ENCODE assay signal across 7 cellular contexts in the genomic region with DNA sequence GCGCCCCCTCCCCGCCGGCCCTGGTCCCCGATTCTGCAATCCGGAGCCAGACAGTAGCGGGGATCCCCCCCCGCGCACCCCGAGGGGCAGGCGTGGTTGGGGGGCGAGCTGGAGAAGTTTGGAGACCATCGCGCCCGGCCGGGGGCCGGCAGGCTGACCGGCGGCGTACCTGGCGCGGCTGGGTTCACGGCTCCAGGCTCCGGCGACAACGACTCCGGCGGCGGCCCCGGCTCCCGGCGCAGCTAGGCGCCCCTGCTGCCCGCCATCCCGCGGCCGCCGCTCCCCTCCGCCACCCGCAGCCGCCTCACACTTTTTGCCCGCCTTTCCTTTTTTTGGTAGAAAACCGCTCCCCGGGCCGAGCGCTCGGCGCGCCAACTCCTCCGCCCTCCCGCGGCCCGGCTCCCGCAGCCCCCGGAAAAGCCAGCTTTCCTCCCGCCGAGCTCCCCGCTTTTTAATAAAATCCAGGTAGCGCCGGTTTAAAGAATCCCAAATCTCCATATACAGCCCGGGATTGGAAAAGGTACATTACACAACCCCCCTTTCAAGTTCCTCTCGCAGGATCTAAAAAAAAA. TPM values are rescaled to one million over a fixed set of nuclear protein-coding genes. Genes with fewer than 3 reads are reported as not detected.
DNase-seq lines count a peak whose midpoint lies in the region; ATAC-seq and TF ChIP-seq lines count a peak whose summit lies in the region.

A gene with protein sequence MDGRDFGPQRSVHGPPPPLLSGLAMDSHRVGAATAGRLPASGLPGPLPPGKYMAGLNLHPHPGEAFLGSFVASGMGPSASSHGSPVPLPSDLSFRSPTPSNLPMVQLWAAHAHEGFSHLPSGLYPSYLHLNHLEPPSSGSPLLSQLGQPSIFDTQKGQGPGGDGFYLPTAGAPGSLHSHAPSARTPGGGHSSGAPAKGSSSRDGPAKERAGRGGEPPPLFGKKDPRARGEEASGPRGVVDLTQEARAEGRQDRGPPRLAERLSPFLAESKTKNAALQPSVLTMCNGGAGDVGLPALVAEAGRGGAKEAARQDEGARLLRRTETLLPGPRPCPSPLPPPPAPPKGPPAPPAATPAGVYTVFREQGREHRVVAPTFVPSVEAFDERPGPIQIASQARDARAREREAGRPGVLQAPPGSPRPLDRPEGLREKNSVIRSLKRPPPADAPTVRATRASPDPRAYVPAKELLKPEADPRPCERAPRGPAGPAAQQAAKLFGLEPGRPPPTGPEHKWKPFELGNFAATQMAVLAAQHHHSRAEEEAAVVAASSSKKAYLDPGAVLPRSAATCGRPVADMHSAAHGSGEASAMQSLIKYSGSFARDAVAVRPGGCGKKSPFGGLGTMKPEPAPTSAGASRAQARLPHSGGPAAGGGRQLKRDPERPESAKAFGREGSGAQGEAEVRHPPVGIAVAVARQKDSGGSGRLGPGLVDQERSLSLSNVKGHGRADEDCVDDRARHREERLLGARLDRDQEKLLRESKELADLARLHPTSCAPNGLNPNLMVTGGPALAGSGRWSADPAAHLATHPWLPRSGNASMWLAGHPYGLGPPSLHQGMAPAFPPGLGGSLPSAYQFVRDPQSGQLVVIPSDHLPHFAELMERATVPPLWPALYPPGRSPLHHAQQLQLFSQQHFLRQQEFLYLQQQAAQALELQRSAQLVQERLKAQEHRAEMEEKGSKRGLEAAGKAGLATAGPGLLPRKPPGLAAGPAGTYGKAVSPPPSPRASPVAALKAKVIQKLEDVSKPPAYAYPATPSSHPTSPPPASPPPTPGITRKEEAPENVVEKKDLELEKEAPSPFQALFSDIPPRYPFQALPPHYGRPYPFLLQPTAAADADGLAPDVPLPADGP (N-terminal part only) (minus strand): TSS at position 563 of the 572 bp plus-strand sequence. CDS start 2,588 bp downstream, outside the sequence.

- H3K27me3 ChIP-seq in H7 (ENCODE audit: control insufficient read depth, insufficient read depth, low read length) (peaks cover 64% of the 10 kb centered on the region), transverse colon (no peaks in the 10 kb centered on the region)

- peaks cover under 1 to 17% (median 17%) of the 10 kb centered on the region in 4 donors for H3K4me1 ChIP-seq in transverse colon

- H3K36me3 ChIP-seq in H7 (replicated peaks; ENCODE audit: control insufficient read depth, insufficient read depth, low read length), result no peaks in the 10 kb centered on the region
- H3K36me3 ChIP-seq in transverse colon, result no peaks in the 10 kb centered on the region

- peak within 1 kb of the TSS; percentile 96 to 100 (median 98) for H3K27ac ChIP-seq in transverse colon

- H3K9me3 ChIP-seq in transverse colon, result no peaks in the 10 kb centered on the region

- ATAC-seq in GM21529 (IDR thresholded peaks at IDR 0.05; ENCODE audit: unreplicated experiment), result no peak
- no peak for ATAC-seq in GM21526 (IDR thresholded peaks at IDR 0.05; ENCODE audit: low FRiP score, unreplicated experiment)

- TF ChIP-seq CTCF in mesothelial cell of epicardium (IDR thresholded peaks at IDR 0.05; ENCODE audit: unreplicated experiment) (no peak), transverse colon (IDR thresholded peaks at IDR 0.05) (no peak)

- peak within 1 kb of the TSS; percentile 98 for H3K4me3 Mint-ChIP-seq in mesothelial cell of epicardium

- no peaks in the 10 kb centered on the region for H3K27me3 Mint-ChIP-seq in mesothelial cell of epicardium (ENCODE audit: low read depth)

- H3K36me3 Mint-ChIP-seq in mesothelial cell of epicardium, result no peaks in the 10 kb centered on the region

- peak; percentile 84 for DNase-seq in H7
- no peak for DNase-seq in SK-MEL-5 (ENCODE audit: low read depth, low spot score)
- DNase-seq in ecto neural progenitor cell (ENCODE audit: low spot score), result peak; percentile 79
- DNase-seq in mesothelial cell of epicardium (ENCODE audit: low spot score in 2 of 2, unreplicated experiment in 2 of 2), result peak in 1 of 2 experiments; percentile 72
- peak; percentile 32 for DNase-seq in transverse colon

- H3K27ac Mint-ChIP-seq in mesothelial cell of epicardium, result peak within 1 kb of the TSS; percentile 100

- TF ChIP-seq EP300 in transverse colon (IDR thresholded peaks at IDR 0.05; ENCODE audit: low read depth), result no peak

- 0% methylated on average over 4 to 39 of the region's 61 CpGs for WGBS in transverse colon (ENCODE audit: low coverage in 1 of 2), 2 donors

- H3K4me1 Mint-ChIP-seq in mesothelial cell of epicardium, result peaks cover 13% of the 10 kb centered on the region

- in situ Hi-C loops in SK-MEL-5 (cut with HindIII; ENCODE audit: low pct_unique_long_range_greater_than_20kb, low sequenced_read_pairs) (no loop called here), transverse colon (cut with MboI; ENCODE audit: low pct_ligation_motif_present in 1 of 4, low pct_unique_long_range_greater_than_20kb in 1 of 4, low sequenced_read_pairs in 3 of 4) (no loop called here)

- H3K4me3 ChIP-seq in H7 (ENCODE audit: insufficient read depth, low read depth, low read length) (peak within 1 kb of the TSS; percentile 74), transverse colon (peak within 1 kb of the TSS; percentile 89 to 99 (median 96))

- no peak for TF ChIP-seq POLR2A in transverse colon (IDR thresholded peaks at IDR 0.05)

- intact Hi-C loops in transverse colon (cut with DNase I; ENCODE audit: low total_unique reads), result no loop called here

- H3K9me3 Mint-ChIP-seq in mesothelial cell of epicardium, result no peaks in the 10 kb centered on the region

RNA-seq across cellular contexts. Expression of the gene that starts here (rescaled TPM):
- total RNA-seq in H7 (2014; rRNA removed; shearing (Covaris generic)), result 44.3 and 61.9 TPM in 2 replicates
- 40.8 and 44.4 TPM in 2 replicates for total RNA-seq in SK-MEL-5 (2014; rRNA removed; shearing (Covaris generic))
- 245 and 313 TPM in 2 replicates for polyA plus RNA-seq in SK-MEL-5 (2015; cell fraction: cytosol; rRNA removed)
- polyA plus RNA-seq in SK-MEL-5 (2015; cell fraction: nucleus; rRNA removed), result 106 and 120 TPM in 2 replicates
- 151 to 171 TPM (median 166 TPM) in 3 replicates for total RNA-seq in mesothelial cell of epicardium
- 100 to 1,000 TPM in 3 of 4 donors, 10 to 100 TPM in 1; 91.2 to 430 (median 175) TPM for total RNA-seq in transverse colon
